Comparison of ENCODE assay signal across 1 cellular context in the genomic region with DNA sequence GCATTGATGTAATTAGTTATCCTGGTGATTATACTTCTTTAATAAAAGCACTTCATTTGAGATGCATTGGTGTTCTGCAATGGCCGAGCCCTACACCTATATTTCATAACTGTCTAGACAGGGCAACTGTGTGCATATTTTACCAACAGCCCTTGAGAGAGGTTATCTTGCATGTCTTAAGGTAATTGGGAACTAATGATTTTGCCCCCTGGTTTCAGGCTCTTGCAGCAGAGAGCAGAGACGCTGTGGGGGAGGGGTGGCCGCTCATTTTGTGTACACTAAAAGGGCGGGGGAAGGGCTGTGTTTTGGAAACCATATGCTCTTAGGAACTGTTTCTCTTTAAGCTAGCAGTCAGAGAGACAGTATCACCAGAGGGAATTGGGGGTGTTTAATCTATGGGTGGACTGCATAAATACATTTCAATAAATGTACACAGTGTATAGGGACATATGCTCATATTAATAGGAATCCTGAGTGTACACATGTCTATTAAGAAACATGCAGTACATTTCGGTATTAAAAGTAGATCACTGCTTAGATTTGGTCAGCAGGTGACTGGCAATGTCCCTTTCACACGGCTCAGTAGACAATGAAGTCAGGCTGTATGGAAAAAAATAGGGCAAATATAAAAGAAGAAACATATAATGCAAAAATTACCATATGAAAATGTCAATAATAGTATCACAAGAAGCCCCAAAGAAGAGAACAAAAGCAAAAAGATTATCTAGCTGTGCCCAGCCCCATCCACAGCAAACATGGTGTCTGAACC.
TF ChIP-seq lines count a peak whose summit lies in the region.

No MANE protein-coding gene starts in this region.

TF ChIP-seq in K562, 482 proteins besides CTCF, POLR2A, EP300 and RAD21 (continued from another document and continues in another):
- TF ChIP-seq, protein P1, sequence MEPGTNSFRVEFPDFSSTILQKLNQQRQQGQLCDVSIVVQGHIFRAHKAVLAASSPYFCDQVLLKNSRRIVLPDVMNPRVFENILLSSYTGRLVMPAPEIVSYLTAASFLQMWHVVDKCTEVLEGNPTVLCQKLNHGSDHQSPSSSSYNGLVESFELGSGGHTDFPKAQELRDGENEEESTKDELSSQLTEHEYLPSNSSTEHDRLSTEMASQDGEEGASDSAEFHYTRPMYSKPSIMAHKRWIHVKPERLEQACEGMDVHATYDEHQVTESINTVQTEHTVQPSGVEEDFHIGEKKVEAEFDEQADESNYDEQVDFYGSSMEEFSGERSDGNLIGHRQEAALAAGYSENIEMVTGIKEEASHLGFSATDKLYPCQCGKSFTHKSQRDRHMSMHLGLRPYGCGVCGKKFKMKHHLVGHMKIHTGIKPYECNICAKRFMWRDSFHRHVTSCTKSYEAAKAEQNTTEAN (CRISPR knock-in tag; IDR thresholded peaks at IDR 0.05): no peak
- TF ChIP-seq RBBP5 (IDR thresholded peaks at IDR 0.05; ENCODE audit: borderline replicate concordance, insufficient read depth, low read length, poor library complexity, severe bottlenecking): no peak
- TF ChIP-seq L3MBTL2 (IDR thresholded peaks at IDR 0.05): peak; percentile 31; the same call in 1 of the 2 replicates
- TF ChIP-seq, protein P2, sequence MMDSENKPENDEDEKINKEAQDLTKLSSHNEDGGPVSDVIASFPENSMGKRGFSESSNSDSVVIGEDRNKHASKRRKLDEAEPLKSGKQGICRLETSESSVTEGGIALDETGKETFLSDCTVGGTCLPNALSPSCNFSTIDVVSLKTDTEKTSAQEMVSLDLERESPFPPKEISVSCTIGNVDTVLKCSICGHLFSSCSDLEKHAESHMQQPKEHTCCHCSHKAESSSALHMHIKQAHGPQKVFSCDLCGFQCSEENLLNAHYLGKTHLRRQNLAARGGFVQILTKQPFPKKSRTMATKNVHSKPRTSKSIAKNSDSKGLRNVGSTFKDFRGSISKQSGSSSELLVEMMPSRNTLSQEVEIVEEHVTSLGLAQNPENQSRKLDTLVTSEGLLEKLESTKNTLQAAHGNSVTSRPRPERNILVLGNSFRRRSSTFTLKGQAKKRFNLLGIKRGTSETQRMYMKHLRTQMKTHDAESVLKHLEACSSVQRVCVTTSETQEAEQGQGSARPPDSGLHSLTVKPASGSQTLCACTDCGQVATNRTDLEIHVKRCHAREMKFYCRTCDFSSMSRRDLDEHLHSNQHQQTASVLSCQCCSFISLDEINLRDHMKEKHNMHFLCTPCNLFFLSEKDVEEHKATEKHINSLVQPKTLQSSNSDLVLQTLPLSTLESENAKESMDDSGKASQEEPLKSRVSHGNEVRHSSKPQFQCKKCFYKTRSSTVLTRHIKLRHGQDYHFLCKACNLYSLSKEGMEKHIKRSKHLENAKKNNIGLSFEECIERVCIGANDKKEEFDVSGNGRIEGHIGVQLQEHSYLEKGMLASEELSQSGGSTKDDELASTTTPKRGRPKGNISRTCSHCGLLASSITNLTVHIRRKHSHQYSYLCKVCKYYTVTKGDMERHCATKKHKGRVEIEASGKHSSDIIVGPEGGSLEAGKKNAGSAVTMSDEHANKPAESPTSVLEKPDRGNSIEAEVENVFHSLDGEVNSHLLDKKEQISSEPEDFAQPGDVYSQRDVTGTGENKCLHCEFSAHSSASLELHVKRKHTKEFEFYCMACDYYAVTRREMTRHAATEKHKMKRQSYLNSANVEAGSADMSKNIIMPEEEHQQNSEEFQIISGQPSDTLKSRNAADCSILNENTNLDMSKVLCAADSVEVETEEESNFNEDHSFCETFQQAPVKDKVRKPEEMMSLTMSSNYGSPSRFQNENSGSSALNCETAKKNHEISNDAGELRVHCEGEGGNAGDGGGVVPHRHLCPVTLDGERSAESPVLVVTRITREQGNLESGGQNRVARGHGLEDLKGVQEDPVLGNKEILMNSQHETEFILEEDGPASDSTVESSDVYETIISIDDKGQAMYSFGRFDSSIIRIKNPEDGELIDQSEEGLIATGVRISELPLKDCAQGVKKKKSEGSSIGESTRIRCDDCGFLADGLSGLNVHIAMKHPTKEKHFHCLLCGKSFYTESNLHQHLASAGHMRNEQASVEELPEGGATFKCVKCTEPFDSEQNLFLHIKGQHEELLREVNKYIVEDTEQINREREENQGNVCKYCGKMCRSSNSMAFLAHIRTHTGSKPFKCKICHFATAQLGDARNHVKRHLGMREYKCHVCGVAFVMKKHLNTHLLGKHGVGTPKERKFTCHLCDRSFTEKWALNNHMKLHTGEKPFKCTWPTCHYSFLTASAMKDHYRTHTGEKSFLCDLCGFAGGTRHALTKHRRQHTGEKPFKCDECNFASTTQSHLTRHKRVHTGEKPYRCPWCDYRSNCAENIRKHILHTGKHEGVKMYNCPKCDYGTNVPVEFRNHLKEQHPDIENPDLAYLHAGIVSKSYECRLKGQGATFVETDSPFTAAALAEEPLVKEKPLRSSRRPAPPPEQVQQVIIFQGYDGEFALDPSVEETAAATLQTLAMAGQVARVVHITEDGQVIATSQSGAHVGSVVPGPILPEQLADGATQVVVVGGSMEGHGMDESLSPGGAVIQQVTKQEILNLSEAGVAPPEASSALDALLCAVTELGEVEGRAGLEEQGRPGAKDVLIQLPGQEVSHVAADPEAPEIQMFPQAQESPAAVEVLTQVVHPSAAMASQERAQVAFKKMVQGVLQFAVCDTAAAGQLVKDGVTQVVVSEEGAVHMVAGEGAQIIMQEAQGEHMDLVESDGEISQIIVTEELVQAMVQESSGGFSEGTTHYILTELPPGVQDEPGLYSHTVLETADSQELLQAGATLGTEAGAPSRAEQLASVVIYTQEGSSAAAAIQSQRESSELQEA (IDR thresholded peaks at IDR 0.05; ENCODE audit: low read depth): no peak
- 0 out of 2 replicates have a peak, but pooled peaks have one; percentile 6 for TF ChIP-seq ZNF75A (CRISPR knock-in tag; IDR thresholded peaks at IDR 0.05)
- no peak for TF ChIP-seq POU5F1 (IDR thresholded peaks at IDR 0.05; ENCODE audit: borderline replicate concordance, low read depth, low read length, partially characterized antibody)
- no peak for TF ChIP-seq ETV5 (CRISPR knock-in tag; IDR thresholded peaks at IDR 0.05; ENCODE audit: low read depth)
- TF ChIP-seq, protein P3, sequence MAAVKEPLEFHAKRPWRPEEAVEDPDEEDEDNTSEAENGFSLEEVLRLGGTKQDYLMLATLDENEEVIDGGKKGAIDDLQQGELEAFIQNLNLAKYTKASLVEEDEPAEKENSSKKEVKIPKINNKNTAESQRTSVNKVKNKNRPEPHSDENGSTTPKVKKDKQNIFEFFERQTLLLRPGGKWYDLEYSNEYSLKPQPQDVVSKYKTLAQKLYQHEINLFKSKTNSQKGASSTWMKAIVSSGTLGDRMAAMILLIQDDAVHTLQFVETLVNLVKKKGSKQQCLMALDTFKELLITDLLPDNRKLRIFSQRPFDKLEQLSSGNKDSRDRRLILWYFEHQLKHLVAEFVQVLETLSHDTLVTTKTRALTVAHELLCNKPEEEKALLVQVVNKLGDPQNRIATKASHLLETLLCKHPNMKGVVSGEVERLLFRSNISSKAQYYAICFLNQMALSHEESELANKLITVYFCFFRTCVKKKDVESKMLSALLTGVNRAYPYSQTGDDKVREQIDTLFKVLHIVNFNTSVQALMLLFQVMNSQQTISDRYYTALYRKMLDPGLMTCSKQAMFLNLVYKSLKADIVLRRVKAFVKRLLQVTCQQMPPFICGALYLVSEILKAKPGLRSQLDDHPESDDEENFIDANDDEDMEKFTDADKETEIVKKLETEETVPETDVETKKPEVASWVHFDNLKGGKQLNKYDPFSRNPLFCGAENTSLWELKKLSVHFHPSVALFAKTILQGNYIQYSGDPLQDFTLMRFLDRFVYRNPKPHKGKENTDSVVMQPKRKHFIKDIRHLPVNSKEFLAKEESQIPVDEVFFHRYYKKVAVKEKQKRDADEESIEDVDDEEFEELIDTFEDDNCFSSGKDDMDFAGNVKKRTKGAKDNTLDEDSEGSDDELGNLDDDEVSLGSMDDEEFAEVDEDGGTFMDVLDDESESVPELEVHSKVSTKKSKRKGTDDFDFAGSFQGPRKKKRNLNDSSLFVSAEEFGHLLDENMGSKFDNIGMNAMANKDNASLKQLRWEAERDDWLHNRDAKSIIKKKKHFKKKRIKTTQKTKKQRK (IDR thresholded peaks at IDR 0.05; ENCODE audit: borderline replicate concordance, low read depth, low read length): no peak
- TF ChIP-seq SMAD4 (CRISPR knock-in tag; conservative IDR thresholded peaks at IDR 0.05): peak; percentile 99
- TF ChIP-seq KDM1A (IDR thresholded peaks at IDR 0.05): peak in 1 of 2 experiments; percentile 26; a peak in 1 of 4 replicates
- TF ChIP-seq, protein P4, sequence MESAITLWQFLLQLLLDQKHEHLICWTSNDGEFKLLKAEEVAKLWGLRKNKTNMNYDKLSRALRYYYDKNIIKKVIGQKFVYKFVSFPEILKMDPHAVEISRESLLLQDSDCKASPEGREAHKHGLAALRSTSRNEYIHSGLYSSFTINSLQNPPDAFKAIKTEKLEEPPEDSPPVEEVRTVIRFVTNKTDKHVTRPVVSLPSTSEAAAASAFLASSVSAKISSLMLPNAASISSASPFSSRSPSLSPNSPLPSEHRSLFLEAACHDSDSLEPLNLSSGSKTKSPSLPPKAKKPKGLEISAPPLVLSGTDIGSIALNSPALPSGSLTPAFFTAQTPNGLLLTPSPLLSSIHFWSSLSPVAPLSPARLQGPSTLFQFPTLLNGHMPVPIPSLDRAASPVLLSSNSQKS (CRISPR knock-in tag; IDR thresholded peaks at IDR 0.05): no peak
- no peak for TF ChIP-seq MBD2 (IDR thresholded peaks at IDR 0.05; ENCODE audit: borderline replicate concordance, low read depth)
- TF ChIP-seq, protein P5, sequence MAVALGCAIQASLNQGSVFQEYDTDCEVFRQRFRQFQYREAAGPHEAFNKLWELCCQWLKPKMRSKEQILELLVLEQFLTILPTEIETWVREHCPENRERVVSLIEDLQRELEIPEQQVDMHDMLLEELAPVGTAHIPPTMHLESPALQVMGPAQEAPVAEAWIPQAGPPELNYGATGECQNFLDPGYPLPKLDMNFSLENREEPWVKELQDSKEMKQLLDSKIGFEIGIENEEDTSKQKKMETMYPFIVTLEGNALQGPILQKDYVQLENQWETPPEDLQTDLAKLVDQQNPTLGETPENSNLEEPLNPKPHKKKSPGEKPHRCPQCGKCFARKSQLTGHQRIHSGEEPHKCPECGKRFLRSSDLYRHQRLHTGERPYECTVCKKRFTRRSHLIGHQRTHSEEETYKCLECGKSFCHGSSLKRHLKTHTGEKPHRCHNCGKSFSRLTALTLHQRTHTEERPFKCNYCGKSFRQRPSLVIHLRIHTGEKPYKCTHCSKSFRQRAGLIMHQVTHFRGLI (CRISPR knock-in tag; IDR thresholded peaks at IDR 0.05): no peak
- no peak for TF ChIP-seq TAF15 (IDR thresholded peaks at IDR 0.05; ENCODE audit: low read depth, low read length)
- peak; percentile 82 for TF ChIP-seq HDAC3 (IDR thresholded peaks at IDR 0.05; ENCODE audit: borderline replicate concordance, partially characterized antibody)
- peak; percentile 22 for TF ChIP-seq DACH1 (IDR thresholded peaks at IDR 0.05; ENCODE audit: partially characterized antibody)
- no peak for TF ChIP-seq ZNF140 (CRISPR knock-in tag; IDR thresholded peaks at IDR 0.05)
- peak; percentile 19; the same call in 1 of the 2 replicates for TF ChIP-seq ESRRA (IDR thresholded peaks at IDR 0.05; ENCODE audit: borderline replicate concordance, low read depth)
- 0 out of 2 replicates have a peak, but pooled peaks have one; percentile 34 for TF ChIP-seq POLR2H (tag; IDR thresholded peaks at IDR 0.05; ENCODE audit: low read depth)
- no peak for TF ChIP-seq NR2C2 (CRISPR knock-in tag; IDR thresholded peaks at IDR 0.05)
- peak; percentile 28; the same call in 1 of the 2 replicates for TF ChIP-seq NR2C2 (tag; IDR thresholded peaks at IDR 0.05)
- TF ChIP-seq, protein P6, sequence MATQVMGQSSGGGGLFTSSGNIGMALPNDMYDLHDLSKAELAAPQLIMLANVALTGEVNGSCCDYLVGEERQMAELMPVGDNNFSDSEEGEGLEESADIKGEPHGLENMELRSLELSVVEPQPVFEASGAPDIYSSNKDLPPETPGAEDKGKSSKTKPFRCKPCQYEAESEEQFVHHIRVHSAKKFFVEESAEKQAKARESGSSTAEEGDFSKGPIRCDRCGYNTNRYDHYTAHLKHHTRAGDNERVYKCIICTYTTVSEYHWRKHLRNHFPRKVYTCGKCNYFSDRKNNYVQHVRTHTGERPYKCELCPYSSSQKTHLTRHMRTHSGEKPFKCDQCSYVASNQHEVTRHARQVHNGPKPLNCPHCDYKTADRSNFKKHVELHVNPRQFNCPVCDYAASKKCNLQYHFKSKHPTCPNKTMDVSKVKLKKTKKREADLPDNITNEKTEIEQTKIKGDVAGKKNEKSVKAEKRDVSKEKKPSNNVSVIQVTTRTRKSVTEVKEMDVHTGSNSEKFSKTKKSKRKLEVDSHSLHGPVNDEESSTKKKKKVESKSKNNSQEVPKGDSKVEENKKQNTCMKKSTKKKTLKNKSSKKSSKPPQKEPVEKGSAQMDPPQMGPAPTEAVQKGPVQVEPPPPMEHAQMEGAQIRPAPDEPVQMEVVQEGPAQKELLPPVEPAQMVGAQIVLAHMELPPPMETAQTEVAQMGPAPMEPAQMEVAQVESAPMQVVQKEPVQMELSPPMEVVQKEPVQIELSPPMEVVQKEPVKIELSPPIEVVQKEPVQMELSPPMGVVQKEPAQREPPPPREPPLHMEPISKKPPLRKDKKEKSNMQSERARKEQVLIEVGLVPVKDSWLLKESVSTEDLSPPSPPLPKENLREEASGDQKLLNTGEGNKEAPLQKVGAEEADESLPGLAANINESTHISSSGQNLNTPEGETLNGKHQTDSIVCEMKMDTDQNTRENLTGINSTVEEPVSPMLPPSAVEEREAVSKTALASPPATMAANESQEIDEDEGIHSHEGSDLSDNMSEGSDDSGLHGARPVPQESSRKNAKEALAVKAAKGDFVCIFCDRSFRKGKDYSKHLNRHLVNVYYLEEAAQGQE (CRISPR knock-in tag; IDR thresholded peaks at IDR 0.05; ENCODE audit: low read depth): no peak
- peak; percentile 86 for TF ChIP-seq RNF2 (IDR thresholded peaks at IDR 0.05)
- TF ChIP-seq, protein P7, sequence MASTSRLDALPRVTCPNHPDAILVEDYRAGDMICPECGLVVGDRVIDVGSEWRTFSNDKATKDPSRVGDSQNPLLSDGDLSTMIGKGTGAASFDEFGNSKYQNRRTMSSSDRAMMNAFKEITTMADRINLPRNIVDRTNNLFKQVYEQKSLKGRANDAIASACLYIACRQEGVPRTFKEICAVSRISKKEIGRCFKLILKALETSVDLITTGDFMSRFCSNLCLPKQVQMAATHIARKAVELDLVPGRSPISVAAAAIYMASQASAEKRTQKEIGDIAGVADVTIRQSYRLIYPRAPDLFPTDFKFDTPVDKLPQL (IDR thresholded peaks at IDR 0.05; ENCODE audit: extremely low read depth, insufficient read length): no peak
- TF ChIP-seq ETV6 (IDR thresholded peaks at IDR 0.05; ENCODE audit: borderline replicate concordance in 1 of 2, low read depth in 2 of 2, low read length in 1 of 2): no peak
- no peak for TF ChIP-seq ETV6 (CRISPR knock-in tag; IDR thresholded peaks at IDR 0.05; ENCODE audit: borderline replicate concordance)
- TF ChIP-seq CCAR2 (IDR thresholded peaks at IDR 0.05; ENCODE audit: low read depth, low read length): no peak
- no peak for TF ChIP-seq MCM7 (IDR thresholded peaks at IDR 0.05)
- TF ChIP-seq HDAC2 (IDR thresholded peaks at IDR 0.05): peak; percentile 22; the same call in 1 of the 2 replicates
- TF ChIP-seq RCOR1 (IDR thresholded peaks at IDR 0.05; ENCODE audit: borderline replicate concordance in 1 of 2, low read depth in 2 of 2, low read length in 2 of 2): peak in 1 of 2 experiments; percentile 73; a peak in 1 of 4 replicates
- TF ChIP-seq TEAD1 (CRISPR knock-in tag; IDR thresholded peaks at IDR 0.05): 0 out of 4 replicates have a peak, but pooled peaks of 1 of the 2 experiments have one; percentile 24
- TF ChIP-seq SMARCE1 (IDR thresholded peaks at IDR 0.05): no peak
- no peak for TF ChIP-seq CEBPB (tag; IDR thresholded peaks at IDR 0.05)
- 0 out of 3 replicates have a peak, but pooled peaks of 1 of the 2 experiments have one; percentile 51 for TF ChIP-seq CBX3 (IDR thresholded peaks at IDR 0.05; ENCODE audit: borderline replicate concordance in 1 of 2, low read length in 2 of 2)
- TF ChIP-seq ZNF24 (IDR thresholded peaks at IDR 0.05): peak; percentile 99
- TF ChIP-seq NBN (IDR thresholded peaks at IDR 0.05; ENCODE audit: low read depth): peak; percentile 48; the same call in 1 of the 2 replicates
- no peak for TF ChIP-seq CHD4 (IDR thresholded peaks at IDR 0.05; ENCODE audit: insufficient read depth, insufficient replicate concordance, low read depth, low read length, poor library complexity, severe bottlenecking)
